Comparison of ENCODE assay signal across 8 cellular contexts in genomic region chr1:23825076-23825761, GRCh38. TPM values are rescaled to one million over a fixed set of nuclear protein-coding genes. Genes with fewer than 3 reads are reported as not detected.
A peak's percentile ranks its signal among the peaks of the same experiment; 100 is the strongest.
DNase-seq lines count a peak whose midpoint lies in the region; ATAC-seq and TF ChIP-seq lines count a peak whose summit lies in the region.

HMGCL (minus strand) TSS chr1:23825429; CDS start chr1:23825415, 14 bp downstream.

- peak; percentile 50 for DNase-seq in BJ (ENCODE audit: low read depth)
- peak; percentile 80 to 90 for DNase-seq in HL-60 (ENCODE audit: low read depth in 1 of 2, low spot score in 1 of 2)
- peak; percentile 82 for DNase-seq in NK-92 treated with Interleukin-12 subunit alpha and Interleukin-12 subunit beta, amount 100 ng/mL, for 24 hours (lab: John Stamatoyannopoulos, UW)
- peak; percentile 94 for DNase-seq in activated CD8-positive, alpha-beta memory T cell treated with anti-CD3 and anti-CD28 coated beads for 24 hours
- peak; percentile 83 for DNase-seq in effector CD8-positive, alpha-beta T cell (lab: John Stamatoyannopoulos, UW)
- DNase-seq in lung microvascular endothelial cell (ENCODE audit: low read depth in 2 of 2) = peak; percentile 91 to 94
- peak; percentile 77 to 79 (median 78) for DNase-seq in stimulated activated CD4-positive, alpha-beta T cell treated with anti-CD3 and anti-CD28 coated beads, TNF-alpha, amount 100 ng/mL, for 4 hours (ENCODE audit: low read depth in 3 of 3)

- no peaks in the 10 kb centered on the region for H3K36me3 ChIP-seq in BJ (ENCODE audit: control insufficient read depth, insufficient read depth, low read length)

- CTCF ChIA-PET in BJ (lab: Yijun Ruan, JAX) = interaction anchor here (1.3 to 9.2 kb wide), 2 partner anchors 11 to 16 kb away, joined by 3 to 77 read pairs; no protein-coding TSS in a partner anchor

- H3K27ac ChIP-seq in HL-60 (replicated peaks) = peak within 1 kb of the TSS; percentile 78

- ATAC-seq in GM19324 (IDR thresholded peaks at IDR 0.05; ENCODE audit: low FRiP score, unreplicated experiment) = peak; percentile 88

- peak within 1 kb of the TSS; percentile 100 for H3K4me3 ChIP-seq in BJ (ENCODE audit: low read depth, low read length)
- H3K4me3 ChIP-seq in HL-60 (replicated peaks; ENCODE audit: insufficient read depth, low read length) = peak within 1 kb of the TSS; percentile 93

- H3K27me3 ChIP-seq in BJ (ENCODE audit: control insufficient read depth, insufficient read depth, low read length) (no peaks in the 10 kb centered on the region), HL-60 (ENCODE audit: insufficient read depth, poor library complexity, severe bottlenecking) (no peaks in the 10 kb centered on the region)

- POLR2A ChIA-PET in BJ (lab: Charles Lee) = interaction anchor here (0.6 to 0.7 kb wide), 3 partner anchors 34 to 381 kb away, joined by 3 to 9 read pairs (median 3); partner anchors contain the start of gene LYPLA2

- no peak for TF ChIP-seq CTCF in BJ (IDR thresholded peaks at IDR 0.05; ENCODE audit: insufficient read depth, low read depth, low read length)
- no peak for TF ChIP-seq CTCF in HL-60 (IDR thresholded peaks at IDR 0.05; ENCODE audit: insufficient read depth, low read length)

RNA-seq across cellular contexts. Expression of gene HMGCL, which starts in this region (rescaled TPM):
- 38.4 and 41.7 TPM in 2 replicates for polyA plus RNA-seq in BJ (2011; rRNA removed)
- polyA minus RNA-seq in BJ (2011; rRNA and poly(A)+ RNA removed) = 13.9 and 19.1 TPM in 2 replicates
- 37.3 and 40.7 TPM in 2 replicates for total RNA-seq in lung microvascular endothelial cell

Comparison
In these comparisons a context has a peak if more than half of its experiments do, and no peak if none do; other contexts are left out.
1. Peak in every context shown above with its lines: DNase-seq, ATAC-seq, H3K4me3 ChIP-seq and H3K27ac ChIP-seq.